Comparison of ENCODE assay signal across 8 cellular contexts in genomic region chr4:68348577-68348976, GRCh38. TPM values are rescaled to one million over a fixed set of nuclear protein-coding genes. Genes with fewer than 3 reads are reported as not detected.
A peak's percentile ranks its signal among the peaks of the same experiment; 100 is the strongest.
DNase-seq lines count a peak whose midpoint lies in the region; ATAC-seq and FAIRE-seq lines count a peak whose summit lies in the region.

No MANE protein-coding gene starts in this region.

- DNase-seq in T-helper 2 cell treated with Interferon-gamma antibody and Interleukin-4, amounts not matched to agents 5 μg/mL and 100 μg/mL, for 36 hours (ENCODE audit: low spot score): no peak
- DNase-seq in T-helper 2 cell (no peak), HTR-8/SVneo (ENCODE audit: insufficient read length, low spot score) (no peak)
- DNase-seq in activated CD4-positive, alpha-beta memory T cell treated with anti-CD3 and anti-CD28 coated beads for 36 hours: no peak
- no peak for DNase-seq in stimulated activated CD4-positive, alpha-beta T cell treated with anti-CD3 and anti-CD28 coated beads, Interleukin-4, amount 100 ng/mL, for 1 hour

- H3K9ac ChIP-seq in subcutaneous abdominal adipose tissue (ENCODE audit: low read length in 5 of 5): peak overlapping the region; percentile 91 to 99 (median 97)

- peak overlapping the region; percentile 97 for H3K4me3 ChIP-seq in iPS-18c (ENCODE audit: insufficient read depth, low read depth, low read length)
- peak overlapping the region; percentile 89 to 97 (median 94) for H3K4me3 ChIP-seq in subcutaneous abdominal adipose tissue (ENCODE audit: low read depth in 1 of 5, low read length in 5 of 5)

- peaks cover 15% of the 10 kb centered on the region for H3K36me3 Mint-ChIP-seq in T-helper 2 cell treated with Interferon-gamma antibody and Interleukin-4, amounts not matched to agents 5 μg/mL and 100 μg/mL, for 36 hours (ENCODE audit: low read depth)
- peaks cover 17% of the 10 kb centered on the region for H3K36me3 Mint-ChIP-seq in activated CD4-positive, alpha-beta memory T cell treated with anti-CD3 and anti-CD28 coated beads for 36 hours

- peaks cover 0 to 49% (median 46%) of the 10 kb centered on the region in 5 donors for H3K4me1 ChIP-seq in subcutaneous abdominal adipose tissue (ENCODE audit: control insufficient read depth in 5 of 5, insufficient read depth in 5 of 5, low read length in 5 of 5)

- H3K27me3 ChIP-seq in subcutaneous abdominal adipose tissue (ENCODE audit: control insufficient read depth in 5 of 5, insufficient read depth in 4 of 5, low read length in 5 of 5): no peaks in the 10 kb centered on the region

- H3K27me3 Mint-ChIP-seq in T-helper 2 cell treated with Interferon-gamma antibody and Interleukin-4, amounts not matched to agents 5 μg/mL and 100 μg/mL, for 36 hours (ENCODE audit: low read depth): peaks cover 6% of the 10 kb centered on the region
- H3K27me3 Mint-ChIP-seq in activated CD4-positive, alpha-beta memory T cell treated with anti-CD3 and anti-CD28 coated beads for 36 hours: no peaks in the 10 kb centered on the region

- peak overlapping the region; percentile 95 for H3K4me3 Mint-ChIP-seq in T-helper 2 cell treated with Interferon-gamma antibody and Interleukin-4, amounts not matched to agents 5 μg/mL and 100 μg/mL, for 36 hours
- peak overlapping the region; percentile 97 for H3K4me3 Mint-ChIP-seq in activated CD4-positive, alpha-beta memory T cell treated with anti-CD3 and anti-CD28 coated beads for 36 hours

- H3K4me1 Mint-ChIP-seq in T-helper 2 cell treated with Interferon-gamma antibody and Interleukin-4, amounts not matched to agents 5 μg/mL and 100 μg/mL, for 36 hours (ENCODE audit: low read depth): peaks cover 29% of the 10 kb centered on the region
- H3K4me1 Mint-ChIP-seq in activated CD4-positive, alpha-beta memory T cell treated with anti-CD3 and anti-CD28 coated beads for 36 hours (ENCODE audit: low read depth): peaks cover 44% of the 10 kb centered on the region

- H3K9me3 ChIP-seq in iPS-18c (ENCODE audit: control insufficient read depth, insufficient read depth, low read length) (no peaks in the 10 kb centered on the region), subcutaneous abdominal adipose tissue (ENCODE audit: control insufficient read depth in 5 of 5, low read length in 5 of 5) (no peaks in the 10 kb centered on the region)

- intact Hi-C loops in activated CD4-positive, alpha-beta memory T cell treated with anti-CD3 and anti-CD28 coated beads for 36 hours (cut with micrococcal nuclease): loop anchor here (1.0 to 10.0 kb wide), 2 partner anchors 9 to 824 kb away; no protein-coding TSS in a partner anchor

- H3K36me3 ChIP-seq in subcutaneous abdominal adipose tissue (ENCODE audit: control insufficient read depth in 5 of 5, insufficient read depth in 5 of 5, low read length in 5 of 5): no peaks in the 10 kb centered on the region

- peak overlapping the region; percentile 99 for H3K27ac Mint-ChIP-seq in T-helper 2 cell treated with Interferon-gamma antibody and Interleukin-4, amounts not matched to agents 5 μg/mL and 100 μg/mL, for 36 hours
- peak overlapping the region; percentile 98 for H3K27ac Mint-ChIP-seq in activated CD4-positive, alpha-beta memory T cell treated with anti-CD3 and anti-CD28 coated beads for 36 hours

- POLR2A ChIA-PET in activated CD4-positive, alpha-beta memory T cell treated with anti-CD3 and anti-CD28 coated beads for 36 hours (lab: Charles Lee): no interaction called here

- FAIRE-seq in HTR-8/SVneo (lab: Jason Lieb, UNC): no peak

- CTCF ChIA-PET in activated CD4-positive, alpha-beta memory T cell treated with anti-CD3 and anti-CD28 coated beads for 36 hours (lab: Charles Lee): interaction anchor here (0.7 to 2.2 kb wide), 3 partner anchors 27 to 76 kb away, joined by 3 to 10 read pairs (median 10); no protein-coding TSS in a partner anchor

- peak overlapping the region; percentile 97 for H3K27ac ChIP-seq in subcutaneous abdominal adipose tissue (ENCODE audit: low read depth, low read length)

- no peak for ATAC-seq in HG02623 (IDR thresholded peaks at IDR 0.05; ENCODE audit: unreplicated experiment)

- H3K9me3 Mint-ChIP-seq in T-helper 2 cell treated with Interferon-gamma antibody and Interleukin-4, amounts not matched to agents 5 μg/mL and 100 μg/mL, for 36 hours: no peaks in the 10 kb centered on the region
- H3K9me3 Mint-ChIP-seq in activated CD4-positive, alpha-beta memory T cell treated with anti-CD3 and anti-CD28 coated beads for 36 hours: no peaks in the 10 kb centered on the region

RNA-seq across cellular contexts. Expression of gene YTHDC1, which starts 1.3 kb away (rescaled TPM):
- total RNA-seq in activated CD4-positive, alpha-beta memory T cell treated with anti-CD3 and anti-CD28 coated beads for 36 hours: 10 to 100 TPM; 66.8 to 68.5 TPM
